13 cellular contexts compared by ENCODE assay signal in genomic region chr16:82652826-82653225, GRCh38. TPM values are rescaled to one million over a fixed set of nuclear protein-coding genes. Genes with fewer than 3 reads are reported as not detected.
DNase-seq lines count a peak whose midpoint lies in the region; ATAC-seq and TF ChIP-seq lines count a peak whose summit lies in the region.
"Had no signal": no experiment of that assay in that cellular context is flagged by ENCODE, and none has a peak within 500 bp of the region (broad histone marks: within the 10 kb centered on the region; RNA-seq: fewer than 3 reads in every experiment).

No MANE protein-coding gene starts in this region.

- no peak for DNase-seq in CD4-positive, CD25-positive, alpha-beta regulatory T cell
- DNase-seq in HFFc6 (no peak), memory B cell (ENCODE audit: low spot score in 2 of 2) (no peak), iPS-NIHi11 (ENCODE audit: low spot score) (no peak), hypothalamus (lab: John Stamatoyannopoulos, UW) (no peak)
- no peak for DNase-seq in activated CD8-positive, alpha-beta T cell treated with anti-CD3 and anti-CD28 coated beads, Interleukin-2, amount 10 ng/mL, durations not matched to agents 7 days and 5 days
- DNase-seq in activated CD4-positive, alpha-beta T cell treated with anti-CD3 and anti-CD28 coated beads, Interleukin-2, amount 50 U/mL, for 4 hours: no peak
- DNase-seq: GF-D8, H9, NCI-H1105 treated with DMSO at 0.1 percent for 48 hours had no signal

- peak overlapping the region; percentile 87 to 97 (median 94) for H3K27ac Mint-ChIP-seq in CD4-positive, CD25-positive, alpha-beta regulatory T cell
- H3K27ac Mint-ChIP-seq in HFFc6: peak overlapping the region; percentile 98
- peak overlapping the region; percentile 98 for H3K27ac Mint-ChIP-seq in activated CD8-positive, alpha-beta T cell treated with anti-CD3 and anti-CD28 coated beads, Interleukin-2, amount 10 ng/mL, durations not matched to agents 7 days and 5 days
- peak overlapping the region; percentile 68 for H3K27ac Mint-ChIP-seq in memory B cell

- CTCF ChIA-PET in activated CD8-positive, alpha-beta T cell treated with anti-CD3 and anti-CD28 coated beads, Interleukin-2, amount 10 ng/mL, durations not matched to agents 7 days and 5 days (lab: Charles Lee): interaction anchor here (1.0 to 9.6 kb wide), 5 partner anchors 11 to 22 kb away, joined by 4 to 98 read pairs (median 9); no protein-coding TSS in a partner anchor

- no peaks in the 10 kb centered on the region for H3K27me3 ChIP-seq in CD4-positive, CD25-positive, alpha-beta regulatory T cell (ENCODE audit: control insufficient read depth, insufficient read depth, low read length)
- H3K27me3 ChIP-seq: ascending aorta, Peyer's patch had no signal

- TF ChIP-seq CTCF in HFFc6 (IDR thresholded peaks at IDR 0.05): no peak

- H3K36me3 ChIP-seq in CD4-positive, CD25-positive, alpha-beta regulatory T cell (ENCODE audit: control insufficient read depth, insufficient read depth, low read length): no peaks in the 10 kb centered on the region
- H3K36me3 ChIP-seq: ascending aorta, Peyer's patch had no signal

- peaks cover 0 to 3% (median 0%) of the 10 kb centered on the region in 7 donors for H3K9me3 Mint-ChIP-seq in CD4-positive, CD25-positive, alpha-beta regulatory T cell
- H3K9me3 Mint-ChIP-seq in HFFc6: no peaks in the 10 kb centered on the region
- no peaks in the 10 kb centered on the region for H3K9me3 Mint-ChIP-seq in activated CD8-positive, alpha-beta T cell treated with anti-CD3 and anti-CD28 coated beads, Interleukin-2, amount 10 ng/mL, durations not matched to agents 7 days and 5 days (ENCODE audit: insufficient read depth)
- peaks cover 2% of the 10 kb centered on the region for H3K9me3 Mint-ChIP-seq in memory B cell
- H3K9me3 Mint-ChIP-seq: H9 had no signal

- H3K4me1 ChIP-seq in CD4-positive, CD25-positive, alpha-beta regulatory T cell (ENCODE audit: control insufficient read depth, insufficient read depth, low read length, poor library complexity, severe bottlenecking): peaks cover 76% of the 10 kb centered on the region

- ATAC-seq in CD4-positive, CD25-positive, alpha-beta regulatory T cell (ENCODE audit: low read depth in 2 of 2): no peak
- no peak for ATAC-seq in activated CD8-positive, alpha-beta T cell treated with anti-CD3 and anti-CD28 coated beads, Interleukin-2, amount 10 ng/mL, durations not matched to agents 7 days and 5 days
- ATAC-seq in memory B cell (ENCODE audit: low read depth) (no peak), GM19455 (IDR thresholded peaks at IDR 0.05; ENCODE audit: unreplicated experiment) (no peak)

- H3K4me3 ChIP-seq in CD4-positive, CD25-positive, alpha-beta regulatory T cell (ENCODE audit: low read depth, low read length): peak overlapping the region; percentile 20
- H3K4me3 ChIP-seq: ascending aorta, Peyer's patch had no signal

- H3K4me1 Mint-ChIP-seq in CD4-positive, CD25-positive, alpha-beta regulatory T cell: peaks cover 16 to 87% (median 68%) of the 10 kb centered on the region in 4 donors
- peaks cover 77% of the 10 kb centered on the region for H3K4me1 Mint-ChIP-seq in HFFc6 (ENCODE audit: low read depth)
- H3K4me1 Mint-ChIP-seq in activated CD8-positive, alpha-beta T cell treated with anti-CD3 and anti-CD28 coated beads, Interleukin-2, amount 10 ng/mL, durations not matched to agents 7 days and 5 days (ENCODE audit: low read depth): peaks cover 91% of the 10 kb centered on the region
- peaks cover 19% of the 10 kb centered on the region for H3K4me1 Mint-ChIP-seq in memory B cell

- H3K27me3 Mint-ChIP-seq in CD4-positive, CD25-positive, alpha-beta regulatory T cell: no peaks in the 10 kb centered on the region
- H3K27me3 Mint-ChIP-seq in HFFc6 (ENCODE audit: insufficient read depth) (peaks cover 2% of the 10 kb centered on the region; the same call in 1 of the 2 replicates), memory B cell (peaks cover 7% of the 10 kb centered on the region)
- no peaks in the 10 kb centered on the region for H3K27me3 Mint-ChIP-seq in activated CD8-positive, alpha-beta T cell treated with anti-CD3 and anti-CD28 coated beads, Interleukin-2, amount 10 ng/mL, durations not matched to agents 7 days and 5 days (ENCODE audit: low read depth)

- H3K9me3 ChIP-seq in CD4-positive, CD25-positive, alpha-beta regulatory T cell (ENCODE audit: control insufficient read depth in 2 of 2, low read length in 2 of 2): no peaks in the 10 kb centered on the region
- H3K9me3 ChIP-seq: ascending aorta, Peyer's patch had no signal

- no peaks in the 10 kb centered on the region for H3K36me3 Mint-ChIP-seq in CD4-positive, CD25-positive, alpha-beta regulatory T cell
- no peaks in the 10 kb centered on the region for H3K36me3 Mint-ChIP-seq in HFFc6 (ENCODE audit: low read depth)
- peaks cover 8% of the 10 kb centered on the region for H3K36me3 Mint-ChIP-seq in activated CD8-positive, alpha-beta T cell treated with anti-CD3 and anti-CD28 coated beads, Interleukin-2, amount 10 ng/mL, durations not matched to agents 7 days and 5 days (ENCODE audit: low read depth)
- no peaks in the 10 kb centered on the region for H3K36me3 Mint-ChIP-seq in memory B cell

- H3K27ac ChIP-seq in CD4-positive, CD25-positive, alpha-beta regulatory T cell (ENCODE audit: insufficient read depth, low read length, poor library complexity, severe bottlenecking): peak overlapping the region; percentile 92

- POLR2A ChIA-PET in activated CD8-positive, alpha-beta T cell treated with anti-CD3 and anti-CD28 coated beads, Interleukin-2, amount 10 ng/mL, durations not matched to agents 7 days and 5 days (lab: Charles Lee): interaction anchor here (1.1 to 1.2 kb wide), 2 partner anchors 8 to 9 kb away, joined by 3 to 6 read pairs; no protein-coding TSS in a partner anchor

- peak overlapping the region in 1 of 4 donors; percentile 18 for H3K4me3 Mint-ChIP-seq in CD4-positive, CD25-positive, alpha-beta regulatory T cell
- no peak overlapping the region for H3K4me3 Mint-ChIP-seq in HFFc6
- peak overlapping the region; percentile 63 for H3K4me3 Mint-ChIP-seq in activated CD8-positive, alpha-beta T cell treated with anti-CD3 and anti-CD28 coated beads, Interleukin-2, amount 10 ng/mL, durations not matched to agents 7 days and 5 days
- H3K4me3 Mint-ChIP-seq in memory B cell: no peak overlapping the region
- H3K4me3 Mint-ChIP-seq: H9 had no signal

RNA-seq across cellular contexts. Expression of gene CDH13, which starts 26.1 kb away (rescaled TPM):
- total RNA-seq in CD4-positive, CD25-positive, alpha-beta regulatory T cell: not detected
- polyA plus RNA-seq in CD4-positive, CD25-positive, alpha-beta regulatory T cell: not detected
- total RNA-seq in HFFc6 (2021; fragmentation: NEBNext Ultra II Directional; extraction: Animal tissue kit (Norgen Biotek cat#: 25700)): 10 to 100 TPM in 2 of 6 experiments, 1 to 10 TPM in 4; 3.6 to 14.7 (median 4.7) TPM
- total RNA-seq in activated CD8-positive, alpha-beta T cell treated with anti-CD3 and anti-CD28 coated beads, Interleukin-2, amount 10 ng/mL, durations not matched to agents 7 days and 5 days: not detected
